Comparison of ENCODE assay signal across 21 cellular contexts in the genomic region with DNA sequence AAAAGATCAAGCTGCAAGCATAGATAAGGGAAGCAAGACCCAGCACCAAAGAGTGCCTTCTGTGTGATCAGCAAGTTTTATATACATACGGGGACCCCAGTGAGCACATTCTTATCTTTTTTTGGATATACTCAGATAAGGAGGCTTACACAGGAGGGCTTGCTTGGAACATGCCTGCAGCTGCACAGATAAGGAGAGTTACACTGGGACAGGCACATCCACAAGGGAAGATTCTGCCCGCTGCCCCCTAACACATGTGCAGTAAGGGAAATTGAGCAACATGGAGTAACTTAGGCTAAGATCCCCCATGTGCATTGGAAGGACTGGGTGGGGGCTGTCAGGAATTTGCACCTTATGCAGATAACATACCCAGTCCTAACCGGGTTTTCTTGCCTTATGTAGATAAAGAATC.
"Had no signal": no experiment of that assay in that cellular context is flagged by ENCODE, and none has a peak within 500 bp of the region (broad histone marks: within the 10 kb centered on the region; RNA-seq: fewer than 3 reads in every experiment).

No MANE protein-coding gene starts in this region.

- H3K9me3 Mint-ChIP-seq: activated CD4-positive, alpha-beta T cell treated with anti-CD3 and anti-CD28 coated beads, Interleukin-2, amount 10 ng/mL, durations not matched to agents 24 days and 14 days; activated naive CD8-positive, alpha-beta T cell treated with anti-CD3 and anti-CD28 coated beads, Interleukin-2, amount 10 ng/mL, durations not matched to agents 7 days and 5 days; activated T-cell treated with anti-CD3 and anti-CD28 coated beads, Interleukin-2, amount 50 U/mL, for 24 hours; activated T-helper 2 cell treated with anti-CD3 and anti-CD28 coated beads, Interferon-gamma antibody, Interleukin-2, Interleukin-4, amounts not matched to agents 10 μg/mL and 5 μg/mL and 100 μg/mL, durations not matched to agents 14 hours and 24 hours and 36 hours had no signal

- H3K4me3 ChIP-seq: body of pancreas, lung, right lobe of liver, stomach, testis, upper lobe of left lung had no signal

- H3K36me3 ChIP-seq: right lobe of liver, stomach, upper lobe of left lung had no signal

- DNase-seq: activated CD4-positive, alpha-beta T cell treated with anti-CD3 and anti-CD28 coated beads, Interleukin-2, amount 10 ng/mL, durations not matched to agents 24 days and 14 days; activated CD8-positive, alpha-beta T cell treated with anti-CD3 and anti-CD28 coated beads, Interleukin-2, amount 10 ng/mL, durations not matched to agents 7 days and 5 days; activated naive CD4-positive, alpha-beta T cell treated with Interleukin-2 at 50 U/mL for 16 hours; activated naive CD8-positive, alpha-beta T cell treated with anti-CD3 and anti-CD28 coated beads, Interleukin-2, amount 10 ng/mL, durations not matched to agents 7 days and 5 days; activated T-cell treated with anti-CD3 and anti-CD28 coated beads, Interleukin-2, amount 50 U/mL, for 24 hours; amygdala; body of pancreas; foreskin melanocyte; kidney; midbrain; right lobe of liver; small intestine; stimulated activated CD4-positive, alpha-beta T cell treated with anti-CD3 and anti-CD28 coated beads, Interleukin-4, amount 100 ng/mL, for 1 hour; stomach; testis; upper lobe of left lung had no signal

- H3K27ac Mint-ChIP-seq: activated CD4-positive, alpha-beta T cell treated with anti-CD3 and anti-CD28 coated beads, Interleukin-2, amount 10 ng/mL, durations not matched to agents 24 days and 14 days; activated CD8-positive, alpha-beta T cell treated with anti-CD3 and anti-CD28 coated beads, Interleukin-2, amount 10 ng/mL, durations not matched to agents 7 days and 5 days; activated naive CD8-positive, alpha-beta T cell treated with anti-CD3 and anti-CD28 coated beads, Interleukin-2, amount 10 ng/mL, durations not matched to agents 7 days and 5 days; activated T-cell treated with anti-CD3 and anti-CD28 coated beads, Interleukin-2, amount 50 U/mL, for 24 hours; activated T-helper 2 cell treated with anti-CD3 and anti-CD28 coated beads, Interferon-gamma antibody, Interleukin-2, Interleukin-4, amounts not matched to agents 10 μg/mL and 5 μg/mL and 100 μg/mL, durations not matched to agents 14 hours and 24 hours and 36 hours; nephron; WTC11 had no signal

- H3K4me1 Mint-ChIP-seq: activated CD4-positive, alpha-beta T cell treated with anti-CD3 and anti-CD28 coated beads, Interleukin-2, amount 10 ng/mL, durations not matched to agents 24 days and 14 days; nephron; WTC11 had no signal

- H3K4me1 ChIP-seq: body of pancreas, parathyroid adenoma, right lobe of liver, stomach, testis, upper lobe of left lung had no signal

- H3K27me3 Mint-ChIP-seq: activated CD4-positive, alpha-beta T cell treated with anti-CD3 and anti-CD28 coated beads, Interleukin-2, amount 10 ng/mL, durations not matched to agents 24 days and 14 days; activated T-cell treated with anti-CD3 and anti-CD28 coated beads, Interleukin-2, amount 50 U/mL, for 24 hours had no signal

- H3K79me2 ChIP-seq: parathyroid adenoma had no signal

- H3K4me3 Mint-ChIP-seq: activated CD4-positive, alpha-beta T cell treated with anti-CD3 and anti-CD28 coated beads, Interleukin-2, amount 10 ng/mL, durations not matched to agents 24 days and 14 days; activated CD8-positive, alpha-beta T cell treated with anti-CD3 and anti-CD28 coated beads, Interleukin-2, amount 10 ng/mL, durations not matched to agents 7 days and 5 days; activated naive CD8-positive, alpha-beta T cell treated with anti-CD3 and anti-CD28 coated beads, Interleukin-2, amount 10 ng/mL, durations not matched to agents 7 days and 5 days; activated T-cell treated with anti-CD3 and anti-CD28 coated beads, Interleukin-2, amount 50 U/mL, for 24 hours; nephron; WTC11 had no signal

- H3K9me3 ChIP-seq: body of pancreas, right lobe of liver, stomach, testis, upper lobe of left lung had no signal

- H2AFZ ChIP-seq: parathyroid adenoma had no signal

- H3K9ac ChIP-seq: parathyroid adenoma had no signal

- H3K27me3 ChIP-seq: body of pancreas, right lobe of liver, stomach, testis, upper lobe of left lung had no signal

- H3K27ac ChIP-seq: body of pancreas, parathyroid adenoma, right lobe of liver, stomach, testis, upper lobe of left lung had no signal
